In the genomic region with DNA sequence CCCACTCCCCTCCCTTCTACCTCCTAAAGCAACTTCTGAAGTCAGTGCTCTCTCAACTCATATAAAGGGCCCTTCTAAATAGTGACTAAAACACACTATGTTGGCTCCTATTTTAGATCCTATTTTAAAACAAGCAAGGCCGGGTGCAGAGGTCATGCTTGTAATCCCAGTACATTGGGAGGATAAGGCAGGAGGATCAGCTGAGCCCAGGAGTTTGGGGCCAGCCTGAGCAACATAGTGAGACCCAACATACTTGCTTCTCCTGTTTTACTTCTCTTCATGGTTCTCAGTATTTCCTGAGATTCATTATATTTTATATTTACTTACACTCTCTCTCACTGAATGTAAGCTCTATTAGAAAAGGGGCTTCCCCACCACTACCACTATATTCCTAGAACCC, we compare ENCODE assay signal across 14 cellular contexts. TPM values are rescaled to one million over a fixed set of nuclear protein-coding genes. Genes with fewer than 3 reads are reported as not detected.
DNase-seq lines count a peak whose midpoint lies in the region; ATAC-seq and TF ChIP-seq lines count a peak whose summit lies in the region.
"Had no signal": no experiment of that assay in that cellular context is flagged by ENCODE, and none has a peak within 500 bp of the region (broad histone marks: within the 10 kb centered on the region; RNA-seq: fewer than 3 reads in every experiment).

No MANE protein-coding gene starts in this region.

- in situ Hi-C loops in Panc1 (cut with HindIII; ENCODE audit: low pct_unique_long_range_greater_than_20kb, low sequenced_read_pairs) = no loop called here

- H3K4me3 Mint-ChIP-seq in CD8-positive, alpha-beta memory T cell = no peak overlapping the region
- H3K4me3 Mint-ChIP-seq in endodermal cell (no peak overlapping the region), nephron (no peak overlapping the region)
- H3K4me3 Mint-ChIP-seq: B cell; CD8-positive, alpha-beta T cell had no signal

- H3K9me3 ChIP-seq in CD8-positive, alpha-beta memory T cell (ENCODE audit: low read length) = no peaks in the 10 kb centered on the region
- H3K9me3 ChIP-seq in Panc1 (ENCODE audit: control insufficient read depth, insufficient read depth, low read depth, low read length) (no peaks in the 10 kb centered on the region), endodermal cell (ENCODE audit: control insufficient read depth, low read length) (no peaks in the 10 kb centered on the region)

- no peaks in the 10 kb centered on the region for H3K27me3 Mint-ChIP-seq in CD8-positive, alpha-beta memory T cell
- no peaks in the 10 kb centered on the region for H3K27me3 Mint-ChIP-seq in endodermal cell (ENCODE audit: insufficient read depth)
- no peaks in the 10 kb centered on the region for H3K27me3 Mint-ChIP-seq in nephron (ENCODE audit: low read depth)
- H3K27me3 Mint-ChIP-seq: B cell had no signal

- peaks cover 6% of the 10 kb centered on the region for H3K4me1 ChIP-seq in CD8-positive, alpha-beta memory T cell (ENCODE audit: insufficient read depth, low read length)
- peaks cover 37% of the 10 kb centered on the region for H3K4me1 ChIP-seq in Panc1 (ENCODE audit: control insufficient read depth, insufficient read depth, low read length)
- H3K4me1 ChIP-seq in endodermal cell (ENCODE audit: control insufficient read depth, insufficient read depth, low read length) = no peaks in the 10 kb centered on the region

- no peaks in the 10 kb centered on the region for H3K9me3 Mint-ChIP-seq in CD8-positive, alpha-beta memory T cell
- H3K9me3 Mint-ChIP-seq in endodermal cell (no peaks in the 10 kb centered on the region), nephron (no peaks in the 10 kb centered on the region)
- H3K9me3 Mint-ChIP-seq: CD8-positive, alpha-beta T cell had no signal

- intact Hi-C loops in Panc1 (cut with micrococcal nuclease; ENCODE audit: unreplicated experiment) = no loop called here

- peaks cover 0 to 8% (median 0%) of the 10 kb centered on the region in 3 donors for H3K36me3 Mint-ChIP-seq in CD8-positive, alpha-beta memory T cell
- H3K36me3 Mint-ChIP-seq in endodermal cell (ENCODE audit: low read depth) (peaks cover 5% of the 10 kb centered on the region), nephron (ENCODE audit: low read depth) (peaks cover 5% of the 10 kb centered on the region)

- POLR2A ChIA-PET in CD8-positive, alpha-beta memory T cell (lab: Charles Lee) = no interaction called here
- POLR2A ChIA-PET in Panc1 (lab: Charles Lee) = no interaction called here

- no peak overlapping the region for H3K27ac ChIP-seq in CD8-positive, alpha-beta memory T cell (ENCODE audit: low read depth, low read length)
- peak overlapping the region; percentile 34; the same call in 1 of the 2 replicates for H3K27ac ChIP-seq in Panc1 (ENCODE audit: low read length)
- no peak overlapping the region for H3K27ac ChIP-seq in endodermal cell (ENCODE audit: low read depth, low read length)

- 100% methylated on average over 1 of the region's 1 CpG; no CpG with 5 or more reads in 1 of the 2 experiments for WGBS in endodermal cell (ENCODE audit: insufficient coverage in 1 of 2, insufficient read length in 1 of 2), 2 experiments

- H3K27me3 ChIP-seq in CD8-positive, alpha-beta memory T cell (ENCODE audit: insufficient read depth, low read length, poor library complexity, severe bottlenecking) = no peaks in the 10 kb centered on the region
- H3K27me3 ChIP-seq in Panc1 (ENCODE audit: control insufficient read depth, insufficient read depth, low read length) = no peaks in the 10 kb centered on the region
- H3K27me3 ChIP-seq in endodermal cell (ENCODE audit: control insufficient read depth, insufficient read depth, low read length, poor library complexity, severe bottlenecking) = no peaks in the 10 kb centered on the region

- peak overlapping the region in 5 of 8 donors; percentile 4 to 33 (median 15) for H3K27ac Mint-ChIP-seq in CD8-positive, alpha-beta memory T cell
- H3K27ac Mint-ChIP-seq in endodermal cell = peak overlapping the region; percentile 31
- H3K27ac Mint-ChIP-seq in nephron = peak overlapping the region; percentile 16 to 51 (median 51)
- H3K27ac Mint-ChIP-seq: B cell; CD8-positive, alpha-beta T cell had no signal

- TF ChIP-seq CTCF in Panc1 (IDR thresholded peaks at IDR 0.05) = no peak
- no peak for TF ChIP-seq CTCF in endodermal cell (conservative IDR thresholded peaks at IDR 0.05)
- TF ChIP-seq CTCF in nephron (IDR thresholded peaks at IDR 0.05; ENCODE audit: unreplicated experiment in 3 of 3) = no peak

- CTCF ChIA-PET in CD8-positive, alpha-beta memory T cell (lab: Charles Lee) = interaction anchor here (0.7 to 1.0 kb wide), 2 partner anchors 18 to 58 kb away, joined by 3 read pairs; no protein-coding TSS in a partner anchor
- CTCF ChIA-PET in Panc1 (lab: Charles Lee) = no interaction called here

- ATAC-seq in Panc1 (no peak), HG02973 (IDR thresholded peaks at IDR 0.05; ENCODE audit: unreplicated experiment) (no peak)
- ATAC-seq: CD8-positive, alpha-beta T cell had no signal

- H3K4me3 ChIP-seq in CD8-positive, alpha-beta memory T cell (ENCODE audit: low read length) = no peak overlapping the region
- H3K4me3 ChIP-seq in Panc1 (ENCODE audit: low read depth in 2 of 2, low read length in 2 of 2) (no peak overlapping the region), endodermal cell (ENCODE audit: low read length) (no peak overlapping the region)

- DNase-seq in CD8-positive, alpha-beta memory T cell = no peak
- DNase-seq in Panc1 (ENCODE audit: low read depth, low spot score) (no peak), endodermal cell (no peak), NCI-H1436 treated with DMSO at 0.1 percent for 48 hours (lab: John Stamatoyannopoulos, UW) (no peak), DMS53 treated with DMSO at 0.1 percent for 48 hours (lab: John Stamatoyannopoulos, UW; ENCODE audit: unreplicated experiment) (no peak), NCI-H2227 (lab: John Stamatoyannopoulos, UW; ENCODE audit: unreplicated experiment) (no peak)
- DNase-seq: CD8-positive, alpha-beta T cell; MV-4-11; NCI-H1417 treated with DMSO at 0.1 percent for 48 hours; NCI-H2081; NCI-H524 had no signal

- H3K9ac ChIP-seq in endodermal cell (ENCODE audit: extremely low read depth, low read length, poor library complexity, severe bottlenecking) = no peak overlapping the region

- H3K4me1 Mint-ChIP-seq in CD8-positive, alpha-beta memory T cell = peaks cover 35 to 46% (median 45%) of the 10 kb centered on the region in 3 donors
- H3K4me1 Mint-ChIP-seq in endodermal cell (peaks cover 6% of the 10 kb centered on the region), nephron (peaks cover 65% of the 10 kb centered on the region)

- no peaks in the 10 kb centered on the region for H3K36me3 ChIP-seq in CD8-positive, alpha-beta memory T cell (ENCODE audit: insufficient read depth, low read length)
- H3K36me3 ChIP-seq in Panc1 (ENCODE audit: control insufficient read depth, insufficient read depth, low read length) (no peaks in the 10 kb centered on the region), endodermal cell (ENCODE audit: control insufficient read depth, insufficient read depth, low read length) (no peaks in the 10 kb centered on the region)

- no TSS peak for BruUV-seq in Panc1 (replicated peaks; lab: Mats Ljungman, UMichigan)

RNA-seq across cellular contexts. Expression of a gene that starts 42.5 kb away (rescaled TPM):
- 10 to 100 TPM; 19.5 to 19.6 TPM for total RNA-seq in CD8-positive, alpha-beta memory T cell
- 32.8 TPM for polyA plus RNA-seq in CD8-positive, alpha-beta memory T cell
- total RNA-seq in Panc1 (2021; ENCODE audit: unreplicated experiment) (40.2 TPM), endodermal cell (10 to 100 TPM; 43.5 to 49.4 TPM)
- 14.4 TPM for polyA plus RNA-seq in Panc1 (2012; ENCODE audit: insufficient read length)
- polyA plus RNA-seq in endodermal cell (2013, experiment 1 of 2) = 19.1 TPM
- polyA plus RNA-seq in endodermal cell (2013, experiment 2 of 2) = 23.1 TPM
